ENCODE assay signal across 28 cellular contexts in the genomic region with DNA sequence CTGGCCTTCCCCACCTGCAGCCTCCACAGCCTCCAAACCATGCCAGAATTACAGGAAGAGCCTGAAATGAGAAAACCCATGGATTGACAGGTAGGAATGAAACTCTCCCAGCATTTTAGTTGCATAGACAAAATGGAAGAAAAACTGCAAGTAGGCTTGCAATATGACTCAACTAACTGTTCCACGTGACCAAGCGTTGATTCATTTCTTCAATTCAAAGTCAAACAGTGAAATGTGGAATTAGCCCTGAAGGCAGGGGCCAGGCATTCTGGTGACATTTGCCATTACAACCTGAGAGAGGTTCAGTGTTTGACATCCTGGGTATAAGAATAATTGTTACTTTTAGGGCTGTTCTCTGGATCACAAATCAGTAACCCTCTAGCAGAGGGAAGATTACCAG.
A peak's percentile ranks its signal among the peaks of the same experiment; 100 is the strongest.
DNase-seq lines count a peak whose midpoint lies in the region; ATAC-seq and TF ChIP-seq lines count a peak whose summit lies in the region.
"Had no signal": no experiment of that assay in that cellular context is flagged by ENCODE, and none has a peak within 500 bp of the region (broad histone marks: within the 10 kb centered on the region; RNA-seq: fewer than 3 reads in every experiment).

No MANE protein-coding gene starts in this region.

- no peak overlapping the region for H3K27ac ChIP-seq in PC-3 (ENCODE audit: low read length)
- H3K27ac ChIP-seq: ascending aorta, cardiac muscle cell, hepatocyte, lower lobe of right lung, neutrophil, right lobe of liver, thoracic aorta, vagina had no signal

- TF ChIP-seq CTCF in GM12865 (IDR thresholded peaks at IDR 0.05; ENCODE audit: insufficient read depth, low read depth, low read length, missing control alignments) = no peak
- TF ChIP-seq CTCF in PC-3 (conservative IDR thresholded peaks at IDR 0.05; ENCODE audit: low read depth, low read length) = no peak

- H3K27ac Mint-ChIP-seq in activated T-cell treated with anti-CD3 and anti-CD28 coated beads, Interleukin-2, amount 50 U/mL, for 72 hours = peak overlapping the region; percentile 29
- H3K27ac Mint-ChIP-seq: activated naive CD8-positive, alpha-beta T cell treated with anti-CD3 and anti-CD28 coated beads, Interleukin-2, amount 10 ng/mL, durations not matched to agents 7 days and 5 days; activated T-helper 2 cell treated with anti-CD3 and anti-CD28 coated beads, Interferon-gamma antibody, Interleukin-2, Interleukin-4, amounts not matched to agents 10 μg/mL and 5 μg/mL and 100 μg/mL, durations not matched to agents 14 hours and 24 hours and 36 hours; CD4-positive, alpha-beta T cell; H9; naive thymus-derived CD4-positive, alpha-beta T cell; stimulated activated naive CD8-positive, alpha-beta T cell treated with anti-CD3 and anti-CD28 coated beads, Interleukin-15, Interleukin-2, amounts not matched to agents 100 ng/mL and 50 ng/mL, for 24 hours had no signal

- H2AFZ ChIP-seq in PC-3 (ENCODE audit: low read length) = peak overlapping the region; percentile 30
- H2AFZ ChIP-seq: hepatocyte had no signal

- peaks cover 30% of the 10 kb centered on the region for H3K4me1 Mint-ChIP-seq in activated T-cell treated with anti-CD3 and anti-CD28 coated beads, Interleukin-2, amount 50 U/mL, for 72 hours (ENCODE audit: low read depth)

- H3K4me3 ChIP-seq in GM12865 (ENCODE audit: low read depth, low read length) (no peak overlapping the region), PC-3 (ENCODE audit: low read length) (no peak overlapping the region)
- H3K4me3 ChIP-seq: ascending aorta, cardiac muscle cell, hepatocyte, lower lobe of right lung, right lobe of liver, thoracic aorta, vagina had no signal

- H3K79me2 ChIP-seq in PC-3 (ENCODE audit: low read length) = no peaks in the 10 kb centered on the region
- H3K79me2 ChIP-seq: hepatocyte had no signal

- 0 out of 2 replicates have a peak, but pooled peaks cover 3% of the 10 kb centered on the region for H3K9me3 ChIP-seq in PC-3 (ENCODE audit: low read length)
- H3K9me3 ChIP-seq: ascending aorta, lower lobe of right lung, neutrophil, right lobe of liver, thoracic aorta, vagina had no signal

- H3K27me3 ChIP-seq in PC-3 (ENCODE audit: low read length) = no peaks in the 10 kb centered on the region
- H3K27me3 ChIP-seq: ascending aorta, cardiac muscle cell, hepatocyte, neutrophil, right lobe of liver, vagina had no signal

- no peak overlapping the region for H3K4me2 ChIP-seq in PC-3 (ENCODE audit: low read length)
- H3K4me2 ChIP-seq: hepatocyte had no signal

- intact Hi-C loops in PC-3 (cut with micrococcal nuclease) = no loop called here

- no peaks in the 10 kb centered on the region for H3K27me3 Mint-ChIP-seq in activated T-cell treated with anti-CD3 and anti-CD28 coated beads, Interleukin-2, amount 50 U/mL, for 72 hours (ENCODE audit: low read depth)
- H3K27me3 Mint-ChIP-seq: CD4-positive, alpha-beta T cell; stimulated activated naive CD8-positive, alpha-beta T cell treated with anti-CD3 and anti-CD28 coated beads, Interleukin-15, Interleukin-2, amounts not matched to agents 100 ng/mL and 50 ng/mL, for 24 hours had no signal

- POLR2A ChIA-PET in PC-3 (lab: Charles Lee; ENCODE audit: unreplicated experiment) = no interaction called here

- H3K4me3 Mint-ChIP-seq in activated T-cell treated with anti-CD3 and anti-CD28 coated beads, Interleukin-2, amount 50 U/mL, for 72 hours = peak overlapping the region in 1 of 2 donors; percentile 45
- H3K4me3 Mint-ChIP-seq: activated naive CD8-positive, alpha-beta T cell treated with anti-CD3 and anti-CD28 coated beads, Interleukin-2, amount 10 ng/mL, durations not matched to agents 7 days and 5 days; CD4-positive, alpha-beta T cell; H9; stimulated activated naive CD8-positive, alpha-beta T cell treated with anti-CD3 and anti-CD28 coated beads, Interleukin-15, Interleukin-2, amounts not matched to agents 100 ng/mL and 50 ng/mL, for 24 hours had no signal

- peak; percentile 48 to 55 for DNase-seq in activated T-cell treated with anti-CD3 and anti-CD28 coated beads, Interleukin-2, amount 50 U/mL, for 72 hours
- no peak for DNase-seq in activated T-cell treated with anti-CD3 and anti-CD28 coated beads, Interleukin-2, amount 50 U/mL, for 1 hour
- DNase-seq in GM12865 (ENCODE audit: low read depth) (peak; percentile 31), PC-3 (peak; percentile 64), kidney tubule cell (ENCODE audit: low spot score) (peak; percentile 30), NCI-H1417 (lab: John Stamatoyannopoulos, UW) (no peak), occipital lobe (lab: John Stamatoyannopoulos, UW) (no peak), DMS153 treated with DMSO at 0.1 percent for 48 hours (lab: John Stamatoyannopoulos, UW; ENCODE audit: unreplicated experiment) (no peak)
- DNase-seq: activated naive CD8-positive, alpha-beta T cell treated with anti-CD3 and anti-CD28 coated beads, Interleukin-2, amount 10 ng/mL, durations not matched to agents 7 days and 5 days; CD4-positive, alpha-beta T cell; H9; IMR-90; lower lobe of right lung; naive thymus-derived CD4-positive, alpha-beta T cell; NCI-H2107; NCI-H345; NCI-H69; right lobe of liver; SIG-M5 had no signal

- peaks cover 10% of the 10 kb centered on the region for H3K4me1 ChIP-seq in PC-3 (ENCODE audit: insufficient read depth, low read length)
- H3K4me1 ChIP-seq: ascending aorta, lower lobe of right lung, right lobe of liver, vagina had no signal

- H3K36me3 ChIP-seq in PC-3 (ENCODE audit: low read depth, low read length) = no peaks in the 10 kb centered on the region
- H3K36me3 ChIP-seq: ascending aorta, cardiac muscle cell, lower lobe of right lung, neutrophil, right lobe of liver, thoracic aorta, vagina had no signal

- ATAC-seq in activated T-cell treated with anti-CD3 and anti-CD28 coated beads, Interleukin-2, amount 50 U/mL, for 72 hours (replicated peaks in 1 of 2) = peak; percentile 87 to 93
- no peak; the same call in 1 of the 2 replicates for ATAC-seq in PC-3
- ATAC-seq: lower lobe of right lung; naive thymus-derived CD4-positive, alpha-beta T cell; Panc1; right lobe of liver had no signal

- no peaks in the 10 kb centered on the region for H3F3A ChIP-seq in PC-3 (ENCODE audit: low read length, unreplicated experiment)

- no peak overlapping the region for H3K9ac ChIP-seq in PC-3 (ENCODE audit: low read length)

- H3K36me3 Mint-ChIP-seq in activated T-cell treated with anti-CD3 and anti-CD28 coated beads, Interleukin-2, amount 50 U/mL, for 72 hours (ENCODE audit: insufficient read depth in 2 of 2) = peaks cover 5 to 6% of the 10 kb centered on the region in 2 donors

- CTCF ChIA-PET in PC-3 (lab: Charles Lee) = no interaction called here

- peaks cover 5% of the 10 kb centered on the region; the same call in 1 of the 2 replicates for H3K9me2 ChIP-seq in PC-3 (replicated peaks; ENCODE audit: low read length)

- H3K9me3 Mint-ChIP-seq in activated T-cell treated with anti-CD3 and anti-CD28 coated beads, Interleukin-2, amount 50 U/mL, for 72 hours = peaks cover 5 to 6% of the 10 kb centered on the region in 2 donors

- H4K20me1 ChIP-seq in PC-3 (ENCODE audit: low read length) = no peaks in the 10 kb centered on the region

- BruUV-seq in PC-3 (replicated peaks; lab: Mats Ljungman, UMichigan) = no TSS peak

Comparison
In these comparisons a context has a peak if more than half of its experiments do, and no peak if none do; other contexts are left out.
1. DNase-seq: peak in activated T-cell treated with anti-CD3 and anti-CD28 coated beads, Interleukin-2, amount 50 U/mL, for 72 hours (2 of 2), GM12865 (single experiment), PC-3 (single experiment) and kidney tubule cell (single experiment); none in activated T-cell treated with anti-CD3 and anti-CD28 coated beads, Interleukin-2, amount 50 U/mL, for 1 hour (single experiment), NCI-H1417 (0 of 3), occipital lobe (single experiment) and DMS153 treated with DMSO at 0.1 percent for 48 hours (single experiment).